18 cellular contexts compared by ENCODE assay signal in genomic region chr1:5638582-5638981, GRCh38.
DNase-seq lines count a peak whose midpoint lies in the region; ATAC-seq and TF ChIP-seq lines count a peak whose summit lies in the region.
"Had no signal": no experiment of that assay in that cellular context is flagged by ENCODE, and none has a peak within 500 bp of the region (broad histone marks: within the 10 kb centered on the region; RNA-seq: fewer than 3 reads in every experiment).

No MANE protein-coding gene starts in this region.

- no peak overlapping the region for H3K4me3 Mint-ChIP-seq in activated CD4-positive, alpha-beta memory T cell treated with anti-CD3 and anti-CD28 coated beads, Interleukin-2, amount 10 ng/mL, durations not matched to agents 7 days and 5 days
- H3K4me3 Mint-ChIP-seq in activated CD4-positive, alpha-beta memory T cell treated with anti-CD3 and anti-CD28 coated beads for 36 hours: no peak overlapping the region
- H3K4me3 Mint-ChIP-seq in naive thymus-derived CD4-positive, alpha-beta T cell: no peak overlapping the region
- H3K4me3 Mint-ChIP-seq: B cell; CD4-positive, alpha-beta memory T cell had no signal

- ATAC-seq in sciatic nerve: no peak
- ATAC-seq in naive thymus-derived CD4-positive, alpha-beta T cell: no peak

- CTCF ChIA-PET in activated CD4-positive, alpha-beta memory T cell treated with anti-CD3 and anti-CD28 coated beads, Interleukin-2, amount 10 ng/mL, durations not matched to agents 7 days and 5 days (lab: Charles Lee): interaction anchor here (1.2 to 3.3 kb wide), 2 partner anchors 107 to 336 kb away, joined by 3 to 17 read pairs; no protein-coding TSS in a partner anchor
- CTCF ChIA-PET in activated CD4-positive, alpha-beta memory T cell treated with anti-CD3 and anti-CD28 coated beads for 36 hours (lab: Charles Lee): interaction anchor here (0.6 to 3.2 kb wide), 2 partner anchors 107 to 334 kb away, joined by 4 to 11 read pairs; no protein-coding TSS in a partner anchor
- CTCF ChIA-PET in HEK293T (lab: Yijun Ruan, JAX): interaction anchor here (1.3 kb wide), 1 partner anchor 107 kb away, joined by 5 read pairs; no protein-coding TSS in a partner anchor
- CTCF ChIA-PET in naive thymus-derived CD4-positive, alpha-beta T cell (lab: Charles Lee): no interaction called here

- no peaks in the 10 kb centered on the region for H3K4me1 Mint-ChIP-seq in activated CD4-positive, alpha-beta memory T cell treated with anti-CD3 and anti-CD28 coated beads, Interleukin-2, amount 10 ng/mL, durations not matched to agents 7 days and 5 days
- no peaks in the 10 kb centered on the region for H3K4me1 Mint-ChIP-seq in activated CD4-positive, alpha-beta memory T cell treated with anti-CD3 and anti-CD28 coated beads for 36 hours (ENCODE audit: low read depth)
- H3K4me1 Mint-ChIP-seq in naive thymus-derived CD4-positive, alpha-beta T cell: peaks cover 0 to 7% (median 0%) of the 10 kb centered on the region in 7 donors
- H3K4me1 Mint-ChIP-seq: B cell had no signal

- H3K9me3 Mint-ChIP-seq in activated CD4-positive, alpha-beta memory T cell treated with anti-CD3 and anti-CD28 coated beads, Interleukin-2, amount 10 ng/mL, durations not matched to agents 7 days and 5 days: peaks cover 5% of the 10 kb centered on the region
- no peaks in the 10 kb centered on the region for H3K9me3 Mint-ChIP-seq in activated CD4-positive, alpha-beta memory T cell treated with anti-CD3 and anti-CD28 coated beads for 36 hours
- peaks cover 0 to 10% (median 3%) of the 10 kb centered on the region in 11 donors for H3K9me3 Mint-ChIP-seq in naive thymus-derived CD4-positive, alpha-beta T cell

- peaks cover 64% of the 10 kb centered on the region for H3K4me1 ChIP-seq in BLaER1
- H3K4me1 ChIP-seq in naive thymus-derived CD4-positive, alpha-beta T cell (ENCODE audit: control insufficient read depth in 2 of 2, insufficient read depth in 2 of 2, low read length in 2 of 2): no peaks in the 10 kb centered on the region

- H3K9me3 ChIP-seq in BLaER1: peaks cover 7% of the 10 kb centered on the region; the same call in 1 of the 2 replicates
- no peaks in the 10 kb centered on the region for H3K9me3 ChIP-seq in naive thymus-derived CD4-positive, alpha-beta T cell (ENCODE audit: control insufficient read depth in 2 of 3, low read length in 3 of 3)

- no peaks in the 10 kb centered on the region for H4K20me1 ChIP-seq in BLaER1

- POLR2A ChIA-PET in activated CD4-positive, alpha-beta memory T cell treated with anti-CD3 and anti-CD28 coated beads, Interleukin-2, amount 10 ng/mL, durations not matched to agents 7 days and 5 days (lab: Charles Lee): interaction anchor here (1.0 kb wide), 1 partner anchor 107 kb away, joined by 3 read pairs; no protein-coding TSS in a partner anchor
- POLR2A ChIA-PET in activated CD4-positive, alpha-beta memory T cell treated with anti-CD3 and anti-CD28 coated beads for 36 hours (lab: Charles Lee): no interaction called here
- POLR2A ChIA-PET in HEK293T (lab: Yijun Ruan, JAX): no interaction called here
- POLR2A ChIA-PET in naive thymus-derived CD4-positive, alpha-beta T cell (lab: Charles Lee): no interaction called here

- no peak overlapping the region for H3K9ac ChIP-seq in BLaER1

- DNase-seq in activated CD4-positive, alpha-beta memory T cell treated with anti-CD3 and anti-CD28 coated beads, Interleukin-2, amount 10 ng/mL, durations not matched to agents 7 days and 5 days: peak; percentile 3
- no peak for DNase-seq in activated CD4-positive, alpha-beta memory T cell treated with anti-CD3 and anti-CD28 coated beads for 36 hours
- DNase-seq in HEK293T (ENCODE audit: extremely low spot score) (no peak), sciatic nerve (ENCODE audit: low spot score) (peak; percentile 33)
- DNase-seq in activated T-cell treated with anti-CD3 and anti-CD28 coated beads, Interleukin-2, amount 50 U/mL, for 48 hours: no peak
- no peak for DNase-seq in naive thymus-derived CD4-positive, alpha-beta T cell
- DNase-seq: C1 segment of cervical spinal cord; Calu3; CD4-positive, alpha-beta memory T cell; COR-L47; DMS53; DMS79 treated with DMSO at 0.1 percent for 48 hours; GF-D8; GOT3; HCEC 1CT had no signal

- intact Hi-C loops in activated CD4-positive, alpha-beta memory T cell treated with anti-CD3 and anti-CD28 coated beads for 36 hours (cut with micrococcal nuclease): no loop called here
- intact Hi-C loops in sciatic nerve (cut with DNase I): no loop called here
- intact Hi-C loops in naive thymus-derived CD4-positive, alpha-beta T cell (cut with micrococcal nuclease): no loop called here

- H3K27ac ChIP-seq in BLaER1: no peak overlapping the region
- H3K27ac ChIP-seq in naive thymus-derived CD4-positive, alpha-beta T cell (ENCODE audit: low read depth, low read length): no peak overlapping the region
- H3K27ac ChIP-seq: 22Rv1 had no signal

- H3K36me3 ChIP-seq in BLaER1: no peaks in the 10 kb centered on the region
- H3K36me3 ChIP-seq in naive thymus-derived CD4-positive, alpha-beta T cell (ENCODE audit: control insufficient read depth in 2 of 3, insufficient read depth in 3 of 3, low read length in 3 of 3): no peaks in the 10 kb centered on the region

- no peak overlapping the region for H3K4me3 ChIP-seq in BLaER1
- no peak overlapping the region for H3K4me3 ChIP-seq in naive thymus-derived CD4-positive, alpha-beta T cell (ENCODE audit: low read length)

- no peaks in the 10 kb centered on the region for H3K27me3 ChIP-seq in BLaER1
- no peaks in the 10 kb centered on the region for H3K27me3 ChIP-seq in naive thymus-derived CD4-positive, alpha-beta T cell (ENCODE audit: control insufficient read depth in 2 of 2, insufficient read depth in 2 of 2, low read length in 2 of 2)

- no peak overlapping the region for H3K27ac Mint-ChIP-seq in activated CD4-positive, alpha-beta memory T cell treated with anti-CD3 and anti-CD28 coated beads, Interleukin-2, amount 10 ng/mL, durations not matched to agents 7 days and 5 days
- H3K27ac Mint-ChIP-seq in activated CD4-positive, alpha-beta memory T cell treated with anti-CD3 and anti-CD28 coated beads for 36 hours: no peak overlapping the region
- H3K27ac Mint-ChIP-seq in naive thymus-derived CD4-positive, alpha-beta T cell: no peak overlapping the region
- H3K27ac Mint-ChIP-seq: B cell; CD4-positive, alpha-beta memory T cell had no signal

- no peaks in the 10 kb centered on the region for H3K36me3 Mint-ChIP-seq in activated CD4-positive, alpha-beta memory T cell treated with anti-CD3 and anti-CD28 coated beads, Interleukin-2, amount 10 ng/mL, durations not matched to agents 7 days and 5 days (ENCODE audit: low read depth)
- no peaks in the 10 kb centered on the region for H3K36me3 Mint-ChIP-seq in activated CD4-positive, alpha-beta memory T cell treated with anti-CD3 and anti-CD28 coated beads for 36 hours
- H3K36me3 Mint-ChIP-seq in naive thymus-derived CD4-positive, alpha-beta T cell: peaks cover 0 to 4% (median 0%) of the 10 kb centered on the region in 5 donors
- H3K36me3 Mint-ChIP-seq: CD4-positive, alpha-beta memory T cell had no signal

- peaks cover 5% of the 10 kb centered on the region for H3K27me3 Mint-ChIP-seq in activated CD4-positive, alpha-beta memory T cell treated with anti-CD3 and anti-CD28 coated beads, Interleukin-2, amount 10 ng/mL, durations not matched to agents 7 days and 5 days
- H3K27me3 Mint-ChIP-seq in activated CD4-positive, alpha-beta memory T cell treated with anti-CD3 and anti-CD28 coated beads for 36 hours: peaks cover 14% of the 10 kb centered on the region
- peaks cover 3 to 57% (median 49%) of the 10 kb centered on the region in 5 donors for H3K27me3 Mint-ChIP-seq in naive thymus-derived CD4-positive, alpha-beta T cell

- peak overlapping the region; percentile 76 for H3K4me2 ChIP-seq in BLaER1

TF ChIP-seq in HEK293T, 16 proteins besides CTCF, POLR2A, EP300 and RAD21:
- no peak for TF ChIP-seq SUZ12 (IDR thresholded peaks at IDR 0.05)
- TF ChIP-seq, protein P1, sequence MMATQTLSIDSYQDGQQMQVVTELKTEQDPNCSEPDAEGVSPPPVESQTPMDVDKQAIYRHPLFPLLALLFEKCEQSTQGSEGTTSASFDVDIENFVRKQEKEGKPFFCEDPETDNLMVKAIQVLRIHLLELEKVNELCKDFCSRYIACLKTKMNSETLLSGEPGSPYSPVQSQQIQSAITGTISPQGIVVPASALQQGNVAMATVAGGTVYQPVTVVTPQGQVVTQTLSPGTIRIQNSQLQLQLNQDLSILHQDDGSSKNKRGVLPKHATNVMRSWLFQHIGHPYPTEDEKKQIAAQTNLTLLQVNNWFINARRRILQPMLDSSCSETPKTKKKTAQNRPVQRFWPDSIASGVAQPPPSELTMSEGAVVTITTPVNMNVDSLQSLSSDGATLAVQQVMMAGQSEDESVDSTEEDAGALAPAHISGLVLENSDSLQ (IDR thresholded peaks at IDR 0.05): peak; percentile 48; the same call in 1 of the 2 replicates

Comparison
In these comparisons a context has a peak if more than half of its experiments do, and no peak if none do; other contexts are left out.
1. DNase-seq: peak in activated CD4-positive, alpha-beta memory T cell treated with anti-CD3 and anti-CD28 coated beads, Interleukin-2, amount 10 ng/mL, durations not matched to agents 7 days and 5 days (single experiment) and sciatic nerve (single experiment); none in activated CD4-positive, alpha-beta memory T cell treated with anti-CD3 and anti-CD28 coated beads for 36 hours (single experiment), HEK293T (single experiment), activated T-cell treated with anti-CD3 and anti-CD28 coated beads, Interleukin-2, amount 50 U/mL, for 48 hours (0 of 2) and naive thymus-derived CD4-positive, alpha-beta T cell (0 of 9).